12 cellular contexts compared by ENCODE assay signal in the genomic region with DNA sequence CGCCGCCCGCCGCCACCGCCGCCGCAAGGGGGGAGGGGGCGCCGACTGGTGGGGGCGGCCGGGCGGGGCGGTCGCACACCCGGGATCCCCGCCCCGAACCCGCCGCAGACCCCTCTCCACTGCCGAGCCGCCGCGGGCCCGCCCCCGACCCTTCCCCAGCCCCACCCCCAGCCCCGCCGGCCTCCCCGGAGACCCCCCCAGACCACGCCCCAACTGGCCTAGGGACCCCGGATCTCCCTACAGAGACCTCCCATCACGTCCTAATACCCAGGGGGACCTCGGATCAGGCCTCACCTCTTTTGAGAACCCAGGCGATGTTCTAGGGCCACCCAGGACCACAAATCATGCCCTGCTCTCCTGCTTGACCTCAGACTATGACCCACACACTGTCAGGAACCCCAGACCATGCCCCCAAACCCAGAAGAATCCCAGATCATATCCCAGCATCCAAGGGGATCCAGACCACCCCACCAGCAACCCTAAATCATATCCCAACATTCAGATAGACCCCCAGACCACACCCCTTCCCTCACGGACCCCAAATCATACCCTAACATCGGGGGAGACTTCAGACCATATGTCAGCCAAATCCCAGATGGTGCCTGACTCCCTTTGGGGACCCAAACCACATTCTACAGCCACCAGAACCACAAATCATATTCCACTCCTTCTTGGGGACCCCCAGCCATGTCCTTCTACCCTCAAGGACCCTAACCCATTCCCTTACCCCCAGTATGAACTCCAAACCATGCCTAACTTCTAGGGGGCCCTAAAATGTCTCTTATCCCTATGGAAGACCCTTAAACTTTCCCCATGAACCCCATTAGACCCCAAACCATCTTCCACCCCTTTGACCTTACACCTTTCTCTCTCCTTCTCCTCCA. TPM values are rescaled to one million over a fixed set of nuclear protein-coding genes. Genes with fewer than 3 reads are reported as not detected.
A peak's percentile ranks its signal among the peaks of the same experiment; 100 is the strongest.
DNase-seq lines count a peak whose midpoint lies in the region; ATAC-seq and TF ChIP-seq lines count a peak whose summit lies in the region.
"Had no signal": no experiment of that assay in that cellular context is flagged by ENCODE, and none has a peak within 500 bp of the region (broad histone marks: within the 10 kb centered on the region; RNA-seq: fewer than 3 reads in every experiment).

No MANE protein-coding gene starts in this region.

- H3F3A ChIP-seq in OCI-LY1 (ENCODE audit: insufficient read depth, low read length) = no peaks in the 10 kb centered on the region; the same call in 1 of the 2 replicates

- H3K9ac ChIP-seq in OCI-LY1 (ENCODE audit: low read length) = no peak overlapping the region
- no peak overlapping the region for H3K9ac ChIP-seq in endodermal cell (ENCODE audit: extremely low read depth, low read length, poor library complexity, severe bottlenecking)

- H3K9me3 ChIP-seq in OCI-LY1 (ENCODE audit: low read length) (no peaks in the 10 kb centered on the region), endodermal cell (ENCODE audit: control insufficient read depth, low read length) (no peaks in the 10 kb centered on the region)

- peaks cover 15% of the 10 kb centered on the region for H3K4me1 ChIP-seq in OCI-LY1 (ENCODE audit: insufficient read depth, low read length, severe bottlenecking)
- no peaks in the 10 kb centered on the region for H3K4me1 ChIP-seq in endodermal cell (ENCODE audit: control insufficient read depth, insufficient read depth, low read length)

- H3K79me2 ChIP-seq in OCI-LY1 (ENCODE audit: insufficient read depth, low read length) = no peaks in the 10 kb centered on the region

- no peak overlapping the region for H2AFZ ChIP-seq in OCI-LY1 (ENCODE audit: low read length)

- H3K27ac ChIP-seq in OCI-LY1 (ENCODE audit: low read depth, low read length, poor library complexity, severe bottlenecking) (no peak overlapping the region), endodermal cell (ENCODE audit: low read depth, low read length) (no peak overlapping the region)

- peaks cover 65% of the 10 kb centered on the region for H3K27me3 Mint-ChIP-seq in endodermal cell (ENCODE audit: insufficient read depth)

- peak overlapping the region; percentile 31 for H3K4me3 ChIP-seq in OCI-LY1 (ENCODE audit: low read depth, low read length, poor library complexity, severe bottlenecking)
- no peak overlapping the region for H3K4me3 ChIP-seq in endodermal cell (ENCODE audit: low read length)
- peak overlapping the region; percentile 24 for H3K4me3 ChIP-seq in skeletal muscle cell (ENCODE audit: low read depth, low read length)
- no peak overlapping the region for H3K4me3 ChIP-seq in foreskin fibroblast (ENCODE audit: low read depth in 1 of 2, low read length in 2 of 2)

- no peak for ATAC-seq in HG02642 (IDR thresholded peaks at IDR 0.05; ENCODE audit: poor library complexity, unreplicated experiment)

- H3K9me3 Mint-ChIP-seq in endodermal cell = no peaks in the 10 kb centered on the region

- peak overlapping the region; percentile 66 for H3K4me3 Mint-ChIP-seq in endodermal cell

- no peaks in the 10 kb centered on the region for H4K20me1 ChIP-seq in OCI-LY1 (ENCODE audit: insufficient read depth, low read length)

- no peaks in the 10 kb centered on the region for H3K36me3 ChIP-seq in OCI-LY1 (ENCODE audit: insufficient read depth, low read length)
- no peaks in the 10 kb centered on the region for H3K36me3 ChIP-seq in endodermal cell (ENCODE audit: control insufficient read depth, insufficient read depth, low read length)

- 16 to 92% methylated on average over 2 to 13 of the region's 35 CpGs for WGBS in endodermal cell (ENCODE audit: insufficient coverage in 1 of 2, insufficient read length in 1 of 2), 2 experiments

- TF ChIP-seq CTCF in OCI-LY1 (IDR thresholded peaks at IDR 0.05; ENCODE audit: low read length) (no peak), endodermal cell (conservative IDR thresholded peaks at IDR 0.05) (no peak), foreskin fibroblast (IDR thresholded peaks at IDR 0.05; ENCODE audit: low read depth, low read length) (no peak)

- H3K27me3 ChIP-seq in OCI-LY1 (ENCODE audit: insufficient read depth, low read length) = 0 out of 2 replicates have a peak, but pooled peaks cover 5% of the 10 kb centered on the region
- H3K27me3 ChIP-seq in endodermal cell (ENCODE audit: control insufficient read depth, insufficient read depth, low read length, poor library complexity, severe bottlenecking) = peaks cover 39% of the 10 kb centered on the region

- no peaks in the 10 kb centered on the region for H3K4me1 Mint-ChIP-seq in endodermal cell

- no peak overlapping the region for H3K27ac Mint-ChIP-seq in endodermal cell

- peak; percentile 80 for DNase-seq in NCI-H82 (lab: John Stamatoyannopoulos, UW)
- no peak for DNase-seq in NCI-H82 treated with DMSO at 0.1 percent for 48 hours (lab: John Stamatoyannopoulos, UW; ENCODE audit: unreplicated experiment)
- peak; percentile 62 for DNase-seq in endodermal cell
- no peak for DNase-seq in skeletal muscle cell (ENCODE audit: low read depth)
- DNase-seq in foreskin fibroblast = no peak
- no peak for DNase-seq in RKO (ENCODE audit: low spot score)
- DNase-seq: NCI-H748 treated with DMSO at 0.1 percent for 48 hours had no signal

- no peaks in the 10 kb centered on the region for H3K9me2 ChIP-seq in OCI-LY1 (ENCODE audit: low read depth, low read length)

- H3K36me3 Mint-ChIP-seq in endodermal cell (ENCODE audit: low read depth) = no peaks in the 10 kb centered on the region

- peak overlapping the region; percentile 29; the same call in 1 of the 2 replicates for H3K4me2 ChIP-seq in OCI-LY1 (ENCODE audit: low read length)

RNA-seq across cellular contexts. Expression of a gene that starts 0.5 kb away (rescaled TPM):
- 1 to 10 TPM; 1.5 to 4.0 TPM for total RNA-seq in endodermal cell
- polyA plus RNA-seq in endodermal cell (2013, experiment 1 of 2) = 7.6 TPM
- polyA plus RNA-seq in endodermal cell (2013, experiment 2 of 2) = 6.9 TPM

RNA-seq across cellular contexts. Expression of a gene that starts 14.7 kb away (rescaled TPM):
- total RNA-seq in endodermal cell = not detected
- polyA plus RNA-seq in endodermal cell (2013, experiment 1 of 2) = 0.36 TPM
- polyA plus RNA-seq in endodermal cell (2013, experiment 2 of 2) = not detected
- total RNA-seq: A172 had no signal

RNA-seq across cellular contexts. Expression of a gene that starts 21.0 kb away (rescaled TPM):
- total RNA-seq in endodermal cell = 100 to 1,000 TPM; 155 to 159 TPM
- polyA plus RNA-seq in endodermal cell (2013, experiment 1 of 2) = 136 TPM
- polyA plus RNA-seq in endodermal cell (2013, experiment 2 of 2) = 120 TPM

RNA-seq across cellular contexts. Expression of a gene that starts 25.0 kb away (rescaled TPM):
- not detected for total RNA-seq in endodermal cell
- not detected for polyA plus RNA-seq in endodermal cell (2013, experiment 1 of 2)
- not detected for polyA plus RNA-seq in endodermal cell (2013, experiment 2 of 2)
- total RNA-seq: A172; activated CD8-positive, alpha-beta memory T cell treated with anti-CD3 and anti-CD28 coated beads for 36 hours; H4 had no signal

RNA-seq across cellular contexts. Expression of a gene that starts 53.0 kb away (rescaled TPM):
- not detected for total RNA-seq in endodermal cell
- polyA plus RNA-seq in endodermal cell (2013, experiment 1 of 2) = not detected
- polyA plus RNA-seq in endodermal cell (2013, experiment 2 of 2) = not detected
- total RNA-seq: A172; activated CD8-positive, alpha-beta memory T cell treated with anti-CD3 and anti-CD28 coated beads for 36 hours; H4 had no signal

Comparison
In these comparisons a context has a peak if more than half of its experiments do, and no peak if none do; other contexts are left out.
1. DNase-seq: peak in NCI-H82 (single experiment) and endodermal cell (single experiment); none in NCI-H82 treated with DMSO at 0.1 percent for 48 hours (single experiment), skeletal muscle cell (single experiment), foreskin fibroblast (0 of 2) and RKO (single experiment).
2. H3K4me3 ChIP-seq: peak in OCI-LY1 (single experiment) and skeletal muscle cell (single experiment); none in endodermal cell (single experiment) and foreskin fibroblast (0 of 2).